ENCODE assay signal across 10 cellular contexts in the genomic region with DNA sequence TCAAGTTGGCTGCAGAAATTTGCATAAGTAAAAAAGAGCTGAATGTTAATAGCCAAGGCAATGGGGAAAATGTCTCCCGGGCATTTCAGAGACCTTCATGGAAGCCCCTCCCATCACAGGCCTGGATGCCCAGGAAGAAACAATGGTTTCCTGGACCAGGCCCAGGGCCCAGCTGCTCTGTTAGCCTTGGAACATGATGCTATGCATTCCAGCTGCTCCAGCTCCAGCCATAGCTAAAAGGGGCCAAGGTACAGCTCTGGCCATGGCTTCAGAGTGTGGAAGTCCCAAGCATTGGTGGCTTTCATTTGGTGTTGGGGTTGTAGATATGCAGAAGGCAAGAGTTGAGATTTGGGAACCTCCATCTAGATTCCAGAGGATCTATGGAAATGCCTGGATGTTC.
"Had no signal": no experiment of that assay in that cellular context is flagged by ENCODE, and none has a peak within 500 bp of the region (broad histone marks: within the 10 kb centered on the region; RNA-seq: fewer than 3 reads in every experiment).

No MANE protein-coding gene starts in this region.

- H3K4me3 Mint-ChIP-seq: GM23338, H9, HFFc6 had no signal

- H3K9ac ChIP-seq: GM23248 had no signal

- H3K4me2 ChIP-seq: GM23338 had no signal

- H3K4me3 ChIP-seq: GM23248, GM23338, HAP-1 had no signal

- H3K27ac Mint-ChIP-seq: GM23338, H9, HFFc6 had no signal

- H3K9me3 ChIP-seq: HAP-1 had no signal

- DNase-seq: GM23248, GOT3, H7, H9, HCEC 1CT, HFFc6 had no signal

- H3K4me1 ChIP-seq: HAP-1 had no signal

- FAIRE-seq: H54 had no signal

- ATAC-seq: GM23338, HCT116 had no signal

- H3K36me3 ChIP-seq: HAP-1 had no signal

- H3K27ac ChIP-seq: GM23248 had no signal

- H2AFZ ChIP-seq: GM23248, GM23338 had no signal
